25 cellular contexts compared by ENCODE assay signal in the genomic region with DNA sequence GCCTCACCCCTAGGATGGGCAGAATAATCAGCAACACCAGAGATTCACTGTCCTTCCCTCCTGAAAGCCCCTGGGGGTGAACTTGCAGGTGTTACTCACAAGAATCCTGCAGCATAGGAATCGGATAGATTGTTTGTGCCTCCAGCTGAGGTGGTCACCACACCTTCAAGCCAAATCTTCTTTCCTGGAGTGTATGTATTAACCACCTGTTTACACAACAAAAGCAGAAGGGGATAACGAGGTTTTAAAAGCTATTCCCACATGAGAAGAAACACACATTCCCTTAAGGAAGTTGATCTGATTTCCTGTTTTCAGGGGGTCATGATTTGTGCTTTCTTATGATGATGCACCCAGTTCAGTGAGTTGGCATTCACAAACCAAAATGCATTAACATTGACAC.
"Had no signal": no experiment of that assay in that cellular context is flagged by ENCODE, and none has a peak within 500 bp of the region (broad histone marks: within the 10 kb centered on the region; RNA-seq: fewer than 3 reads in every experiment).

No MANE protein-coding gene starts in this region.

- H3K27ac ChIP-seq: coronary artery, esophagus squamous epithelium, left lung, ovary, psoas muscle, sigmoid colon, stomach, thyroid gland had no signal

- H3K36me3 Mint-ChIP-seq: naive thymus-derived CD8-positive, alpha-beta T cell; stimulated activated effector memory CD8-positive, alpha-beta T cell treated with anti-CD3 and anti-CD28 coated beads, Interleukin-12 subunit alpha, Interleukin-12 subunit beta, amount 100 ng/mL, for 72 hours; type B pancreatic cell had no signal

- H3K27ac Mint-ChIP-seq: naive thymus-derived CD8-positive, alpha-beta T cell; stimulated activated effector memory CD8-positive, alpha-beta T cell treated with anti-CD3 and anti-CD28 coated beads, Interleukin-12 subunit alpha, Interleukin-12 subunit beta, amount 100 ng/mL, for 72 hours; type B pancreatic cell had no signal

- H3K9me3 Mint-ChIP-seq: naive thymus-derived CD8-positive, alpha-beta T cell; stimulated activated effector memory CD8-positive, alpha-beta T cell treated with anti-CD3 and anti-CD28 coated beads, Interleukin-12 subunit alpha, Interleukin-12 subunit beta, amount 100 ng/mL, for 72 hours; type B pancreatic cell had no signal

- ATAC-seq: left cardiac atrium; left lung; naive thymus-derived CD8-positive, alpha-beta T cell; psoas muscle; right cardiac atrium; stimulated activated effector memory CD8-positive, alpha-beta T cell treated with anti-CD3 and anti-CD28 coated beads, Interleukin-12 subunit alpha, Interleukin-12 subunit beta, amount 100 ng/mL, for 72 hours had no signal

- H3K27me3 Mint-ChIP-seq: type B pancreatic cell had no signal

- H3K4me1 Mint-ChIP-seq: naive thymus-derived CD8-positive, alpha-beta T cell had no signal

- H3K4me1 ChIP-seq: esophagus squamous epithelium, left lung, psoas muscle, thyroid gland had no signal

- DNase-seq: dermis blood vessel endothelial cell; effector memory CD4-positive, alpha-beta T cell; erythroblast; esophagus squamous epithelium; hypothalamus; left cardiac atrium; left lung; naive thymus-derived CD8-positive, alpha-beta T cell; occipital lobe; ovary; posterior cingulate gyrus; psoas muscle; right cardiac atrium; sigmoid colon; stimulated activated CD4-positive, alpha-beta T cell treated with anti-CD3 and anti-CD28 coated beads, Interleukin-2, amount 100 ng/mL, for 24 hours; stimulated activated CD4-positive, alpha-beta T cell treated with anti-CD3 and anti-CD28 coated beads, Interleukin-4, amount 100 ng/mL, for 24 hours; stimulated activated naive CD4-positive, alpha-beta T cell treated with Interleukin-2 at 50 U/mL for 16 hours; stomach; thyroid gland had no signal

- H3K9me3 ChIP-seq: esophagus squamous epithelium, left lung, ovary, psoas muscle, sigmoid colon, stomach, thyroid gland had no signal

- H3K27me3 ChIP-seq: esophagus squamous epithelium, left lung, ovary, sigmoid colon, stomach, thyroid gland had no signal

- H3K36me3 ChIP-seq: esophagus squamous epithelium, left lung, ovary, sigmoid colon, stomach, thyroid gland had no signal

- FAIRE-seq: endometrium, frontal cortex, islet of Langerhans had no signal

- H3K4me3 Mint-ChIP-seq: naive thymus-derived CD8-positive, alpha-beta T cell; stimulated activated effector memory CD8-positive, alpha-beta T cell treated with anti-CD3 and anti-CD28 coated beads, Interleukin-12 subunit alpha, Interleukin-12 subunit beta, amount 100 ng/mL, for 72 hours; type B pancreatic cell had no signal

- H3K4me3 ChIP-seq: coronary artery, esophagus squamous epithelium, left lung, ovary, psoas muscle, sigmoid colon, stomach, thyroid gland had no signal
